ENCODE assay signal across 10 cellular contexts in the genomic region with DNA sequence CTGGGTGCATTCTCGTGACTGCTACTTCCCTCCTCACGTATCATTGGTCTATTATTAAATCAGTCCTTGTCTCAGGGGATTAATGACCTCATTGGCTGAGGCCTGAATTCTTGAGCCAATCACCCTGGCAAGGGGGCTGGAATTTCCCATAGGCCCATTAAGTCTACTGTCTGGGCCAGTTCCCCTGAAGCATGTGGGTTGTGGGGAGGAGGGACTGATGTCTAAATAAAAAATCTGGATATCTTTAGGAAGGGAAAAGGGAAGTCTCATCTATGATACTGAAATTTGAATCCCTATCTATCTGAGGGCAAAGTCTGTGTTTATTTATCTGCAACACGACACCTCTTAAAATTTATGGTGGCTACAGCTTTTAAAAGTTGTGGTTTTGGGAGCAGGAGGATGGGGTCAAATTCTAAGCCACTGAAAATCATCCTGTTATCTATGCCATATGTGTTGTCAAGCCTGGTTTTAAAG.
A peak's percentile ranks its signal among the peaks of the same experiment; 100 is the strongest.
DNase-seq lines count a peak whose midpoint lies in the region; ATAC-seq, FAIRE-seq and TF ChIP-seq lines count a peak whose summit lies in the region.
"Had no signal": no experiment of that assay in that cellular context is flagged by ENCODE, and none has a peak within 500 bp of the region (broad histone marks: within the 10 kb centered on the region; RNA-seq: fewer than 3 reads in every experiment).

No MANE protein-coding gene starts in this region.

- H3K9ac ChIP-seq in K562 (ENCODE audit: insufficient read depth in 1 of 2, low read depth in 2 of 2, low read length in 2 of 2) = no peak overlapping the region
- H3K9ac ChIP-seq in mesenchymal stem cell (ENCODE audit: low read length) = no peak overlapping the region

- no peak overlapping the region for H2BK120ac ChIP-seq in mesenchymal stem cell (ENCODE audit: low read depth, low read length)

- in situ Hi-C loops in K562 (cut with MboI) = no loop called here

- DNase-seq in AG09309 (ENCODE audit: low read depth) = peak; percentile 86
- DNase-seq in HS-27A (ENCODE audit: low read depth) = peak; percentile 54
- peak in 1 of 4 experiments; percentile 1 for DNase-seq in K562 (ENCODE audit: extremely low read depth in 1 of 4, low spot score in 3 of 4)
- peak; percentile 89 for DNase-seq in mesenchymal stem cell
- DNase-seq in T-helper 9 cell = no peak
- DNase-seq in stimulated activated CD4-positive, alpha-beta T cell treated with anti-CD3 and anti-CD28 coated beads, Interleukin-1b, Interleukin-23, amount 100 ng/mL, for 48 hours = no peak
- DNase-seq in ascending aorta (ENCODE audit: low spot score in 2 of 2) = no peak
- DNase-seq in lower lobe of right lung = no peak
- DNase-seq: activated naive CD4-positive, alpha-beta T cell treated with anti-CD3 and anti-CD28 coated beads for 36 hours; NCI-H345 had no signal

- H2BK15ac ChIP-seq in mesenchymal stem cell (ENCODE audit: low read depth, poor library complexity, severe bottlenecking) = no peak overlapping the region

- no peaks in the 10 kb centered on the region for H3K79me2 ChIP-seq in K562 (ENCODE audit: control insufficient read depth, insufficient read depth, low read length)

- H3K23ac ChIP-seq in mesenchymal stem cell (ENCODE audit: low read length in 2 of 2) = no peak overlapping the region

- no peaks in the 10 kb centered on the region for H3K9me1 ChIP-seq in K562 (ENCODE audit: control insufficient read depth, insufficient read depth, low read length)

- H4K20me1 ChIP-seq in K562 (replicated peaks; ENCODE audit: control insufficient read depth, insufficient read depth, low read length) = no peaks in the 10 kb centered on the region

- TF ChIP-seq POLR2A in K562 (conservative IDR thresholded peaks at IDR 0.05) = no peak

- H2AFZ ChIP-seq in K562 (ENCODE audit: low read depth, low read length) (no peak overlapping the region), mesenchymal stem cell (ENCODE audit: low read depth, low read length) (no peak overlapping the region)

- FAIRE-seq in K562 (lab: Jason Lieb, UNC) = no peak

- H3K4me1 ChIP-seq in K562 (replicated peaks in 1 of 2; ENCODE audit: control insufficient read depth in 2 of 2, insufficient read depth in 2 of 2, low read length in 2 of 2) = no peaks in the 10 kb centered on the region
- H3K4me1 ChIP-seq in mesenchymal stem cell (ENCODE audit: control insufficient read depth, insufficient read depth, low read depth, low read length) = peaks cover 5% of the 10 kb centered on the region
- H3K4me1 ChIP-seq in ascending aorta = peaks cover 0 to 22% of the 10 kb centered on the region in 2 donors
- H3K4me1 ChIP-seq in lower lobe of right lung = peaks cover 11% of the 10 kb centered on the region

- no peak overlapping the region for H3K4me2 ChIP-seq in K562 (ENCODE audit: insufficient read depth, low read length)
- H3K4me2 ChIP-seq in mesenchymal stem cell (ENCODE audit: low read length, poor library complexity, severe bottlenecking) = no peak overlapping the region

- no peaks in the 10 kb centered on the region for H3K36me3 ChIP-seq in K562 (ENCODE audit: control insufficient read depth, insufficient read depth, low read length)
- no peaks in the 10 kb centered on the region for H3K36me3 ChIP-seq in mesenchymal stem cell (ENCODE audit: control insufficient read depth in 1 of 2, insufficient read depth in 2 of 2, low read depth in 1 of 2, low read length in 2 of 2)
- no peaks in the 10 kb centered on the region for H3K36me3 ChIP-seq in ascending aorta
- H3K36me3 ChIP-seq in lower lobe of right lung = no peaks in the 10 kb centered on the region

- no peaks in the 10 kb centered on the region for H3K27me3 ChIP-seq in K562 (ENCODE audit: control insufficient read depth in 2 of 2, insufficient read depth in 2 of 2, low read length in 2 of 2)
- no peaks in the 10 kb centered on the region for H3K27me3 ChIP-seq in mesenchymal stem cell (ENCODE audit: control insufficient read depth in 1 of 2, insufficient read depth in 1 of 2, low read length in 2 of 2)
- no peaks in the 10 kb centered on the region for H3K27me3 ChIP-seq in ascending aorta
- no peaks in the 10 kb centered on the region for H3K27me3 ChIP-seq in lower lobe of right lung (ENCODE audit: low read depth)

- intact Hi-C loops in K562 (cut with micrococcal nuclease) = no loop called here
- intact Hi-C loops in ascending aorta (cut with DNase I) = no loop called here
- intact Hi-C loops in lower lobe of right lung (cut with DNase I) = no loop called here

- TF ChIP-seq RAD21 in K562 (CRISPR knock-in tag; conservative IDR thresholded peaks at IDR 0.05 in 1 of 2, IDR thresholded peaks at IDR 0.05 in 1 of 2) = no peak

- H4K8ac ChIP-seq in mesenchymal stem cell (ENCODE audit: low read length) = no peak overlapping the region

- CTCF ChIA-PET in K562 (lab: Yijun Ruan, JAX; ENCODE audit: low intra/inter-chr PET ratio) = no interaction called here

- TF ChIP-seq CTCF in AG09309 (IDR thresholded peaks at IDR 0.05; ENCODE audit: control insufficient read depth, insufficient read depth, low read depth, low read length, missing control alignments) (no peak), K562 (IDR thresholded peaks at IDR 0.05 in 2 of 3, conservative IDR thresholded peaks at IDR 0.05 in 1 of 3; ENCODE audit: insufficient read depth in 2 of 3, low read depth in 1 of 3, low read length in 3 of 3) (no peak), ascending aorta (IDR thresholded peaks at IDR 0.05) (no peak), lower lobe of right lung (IDR thresholded peaks at IDR 0.05) (no peak)

- ATAC-seq in K562 = no peak
- no peak for ATAC-seq in lower lobe of right lung

- no peak overlapping the region for H2BK5ac ChIP-seq in mesenchymal stem cell (ENCODE audit: low read depth, low read length, poor library complexity, severe bottlenecking)

- no peak overlapping the region for H3K14ac ChIP-seq in mesenchymal stem cell (ENCODE audit: low read length in 2 of 2)

- H3K4ac ChIP-seq in mesenchymal stem cell (ENCODE audit: low read depth in 1 of 2, low read length in 2 of 2) = no peak overlapping the region

- H3K18ac ChIP-seq in mesenchymal stem cell (ENCODE audit: low read depth in 1 of 2, low read length in 2 of 2) = peak overlapping the region in 1 of 2 experiments; percentile 28

- H3K79me1 ChIP-seq in mesenchymal stem cell (replicated peaks; ENCODE audit: low read length, poor library complexity, severe bottlenecking) = no peaks in the 10 kb centered on the region

- no peak overlapping the region for H3K27ac ChIP-seq in K562 (ENCODE audit: extremely low read depth, low read depth, low read length)
- H3K27ac ChIP-seq in mesenchymal stem cell (ENCODE audit: low read length, poor library complexity, severe bottlenecking) = no peak overlapping the region
- H3K27ac ChIP-seq in ascending aorta = no peak overlapping the region
- H3K27ac ChIP-seq in lower lobe of right lung = no peak overlapping the region

- POLR2A ChIA-PET in K562 (lab: Yijun Ruan, JAX) = no interaction called here

- no peaks in the 10 kb centered on the region for H3K9me3 ChIP-seq in K562 (replicated peaks; ENCODE audit: control insufficient read depth, insufficient read depth, low read depth, low read length)
- no peaks in the 10 kb centered on the region for H3K9me3 ChIP-seq in mesenchymal stem cell (ENCODE audit: control insufficient read depth, low read length)
- no peaks in the 10 kb centered on the region for H3K9me3 ChIP-seq in ascending aorta
- H3K9me3 ChIP-seq in lower lobe of right lung = no peaks in the 10 kb centered on the region

- no peak overlapping the region for H2BK12ac ChIP-seq in mesenchymal stem cell (ENCODE audit: low read length in 2 of 2)

- H4K91ac ChIP-seq in mesenchymal stem cell (ENCODE audit: low read length) = no peak overlapping the region

- no TSS peak for BruUV-seq in K562 (replicated peaks; lab: Mats Ljungman, UMichigan)

- H2AK5ac ChIP-seq in mesenchymal stem cell (ENCODE audit: low read length, severe bottlenecking) = no peak overlapping the region

- WGBS in K562 (ENCODE audit: insufficient coverage, low coverage, missing lambda C conversion rate) = 0% methylated on average over 3 of the region's 3 CpGs
- 20% methylated on average over 1 of the region's 3 CpGs for WGBS in mesenchymal stem cell

- H3K4me3 ChIP-seq in AG09309 (ENCODE audit: control insufficient read depth, low read depth, low read length) = no peak overlapping the region
- no peak overlapping the region for H3K4me3 ChIP-seq in K562
- H3K4me3 ChIP-seq in mesenchymal stem cell (ENCODE audit: insufficient read depth in 1 of 2, low read depth in 1 of 2, low read length in 2 of 2) = no peak overlapping the region
- no peak overlapping the region for H3K4me3 ChIP-seq in ascending aorta
- H3K4me3 ChIP-seq in lower lobe of right lung = no peak overlapping the region

- no peak for TF ChIP-seq EP300 in K562 (IDR thresholded peaks at IDR 0.05; ENCODE audit: low read length)

TF ChIP-seq in K562, 482 proteins besides CTCF, POLR2A, EP300 and RAD21 (continues in another document):
- TF ChIP-seq TOE1 (IDR thresholded peaks at IDR 0.05; ENCODE audit: borderline replicate concordance) (no peak), TOE1 (CRISPR knock-in tag; IDR thresholded peaks at IDR 0.05; ENCODE audit: borderline replicate concordance, low read depth) (no peak), SMARCE1 (IDR thresholded peaks at IDR 0.05) (peak; percentile 17; the same call in 1 of the 2 replicates), FOXA3 (CRISPR knock-in tag; conservative IDR thresholded peaks at IDR 0.05 in 1 of 2, IDR thresholded peaks at IDR 0.05 in 1 of 2) (peak in 1 of 2 experiments; percentile 58; a peak in 1 of 4 replicates), HIVEP1 (CRISPR knock-in tag; IDR thresholded peaks at IDR 0.05) (no peak), BMI1 (IDR thresholded peaks at IDR 0.05; ENCODE audit: low read length) (no peak), LARP7 (IDR thresholded peaks at IDR 0.05) (no peak), TEAD1 (CRISPR knock-in tag; IDR thresholded peaks at IDR 0.05) (no peak)

Comparison
In these comparisons a context has a peak if more than half of its experiments do, and no peak if none do; other contexts are left out.
1. DNase-seq: peak in AG09309 (single experiment), HS-27A (single experiment) and mesenchymal stem cell (single experiment); none in T-helper 9 cell (single experiment), stimulated activated CD4-positive, alpha-beta T cell treated with anti-CD3 and anti-CD28 coated beads, Interleukin-1b, Interleukin-23, amount 100 ng/mL, for 48 hours (single experiment), ascending aorta (0 of 2) and lower lobe of right lung (single experiment).